In the genomic region with DNA sequence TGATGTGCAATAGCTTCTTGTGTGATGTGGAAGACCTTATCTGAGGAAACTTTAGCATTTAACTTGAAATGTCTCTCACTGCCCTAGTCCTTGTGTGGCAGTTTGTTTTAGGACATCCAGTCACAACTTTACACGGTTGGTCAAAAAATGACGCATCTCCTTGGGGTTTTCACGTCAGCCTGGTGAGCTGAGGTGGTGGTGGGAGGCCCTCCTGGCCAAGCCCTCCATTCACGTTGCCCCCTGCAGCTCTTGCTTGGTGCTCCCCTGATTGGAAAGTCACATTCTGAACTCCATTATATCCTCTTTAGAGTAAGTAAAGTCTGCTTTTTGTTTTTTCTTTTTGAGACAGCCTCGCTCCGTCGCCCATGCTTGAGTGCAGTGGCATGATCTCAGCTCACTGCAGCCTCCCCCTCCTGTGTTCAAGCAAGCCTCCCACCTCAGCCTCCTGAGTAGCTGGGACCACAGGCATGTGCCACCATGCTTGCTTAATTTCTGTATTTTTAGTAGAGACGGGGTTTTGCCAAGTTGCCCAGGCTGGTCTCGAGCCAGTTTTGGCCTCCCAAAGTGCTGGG, we compare ENCODE assay signal across 1 cellular context.
TF ChIP-seq lines count a peak whose summit lies in the region.

No MANE protein-coding gene starts in this region.

TF ChIP-seq in GM12878, 131 proteins besides CTCF, POLR2A, EP300 and RAD21:
- 0 out of 2 replicates have a peak, but pooled peaks have one; percentile 14 for TF ChIP-seq SMAD5 (IDR thresholded peaks at IDR 0.05; ENCODE audit: low read depth)
- no peak for TF ChIP-seq MTA2 (IDR thresholded peaks at IDR 0.05; ENCODE audit: low read depth)
- peak; percentile 42; the same call in 1 of the 2 replicates for TF ChIP-seq CREB1 (IDR thresholded peaks at IDR 0.05; ENCODE audit: low read depth)
